ENCODE assay signal across 24 cellular contexts in genomic region chr13:78830508-78830907, GRCh38.
"Had no signal": no experiment of that assay in that cellular context is flagged by ENCODE, and none has a peak within 500 bp of the region (broad histone marks: within the 10 kb centered on the region; RNA-seq: fewer than 3 reads in every experiment).

No MANE protein-coding gene starts in this region.

- H3K27ac ChIP-seq: neural progenitor cell, ovary, parathyroid adenoma, psoas muscle, right lobe of liver, sigmoid colon, stomach, thoracic aorta, thyroid gland, tibial nerve, upper lobe of left lung, vagina had no signal

- H3K27me3 ChIP-seq: neural progenitor cell, ovary, right lobe of liver, sigmoid colon, stomach, thyroid gland, tibial nerve, upper lobe of left lung, vagina had no signal

- H3K9ac ChIP-seq: neural progenitor cell, parathyroid adenoma had no signal

- H3K79me2 ChIP-seq: parathyroid adenoma had no signal

- ATAC-seq: psoas muscle; right cardiac atrium; right lobe of liver; stimulated activated effector memory CD8-positive, alpha-beta T cell treated with anti-CD3 and anti-CD28 coated beads, Interleukin-12 subunit alpha, Interleukin-12 subunit beta, amount 100 ng/mL, for 72 hours; stimulated activated naive B cell treated with anti-CD40 and anti-IgM and Interleukin-4, amounts not matched to agents 10 μg/mL and 1 μg/mL and 100 μg/mL, for 72 hours had no signal

- H3K4me3 ChIP-seq: neural progenitor cell, ovary, psoas muscle, right lobe of liver, sigmoid colon, stomach, thoracic aorta, thyroid gland, tibial nerve, upper lobe of left lung, vagina had no signal

- H3K9me3 ChIP-seq: ovary, psoas muscle, right lobe of liver, sigmoid colon, stomach, thoracic aorta, thyroid gland, tibial nerve, upper lobe of left lung, vagina had no signal

- FAIRE-seq: urothelium cell line had no signal

- H2AFZ ChIP-seq: neural progenitor cell, parathyroid adenoma had no signal

- H3K36me3 ChIP-seq: neural progenitor cell, ovary, right lobe of liver, sigmoid colon, stomach, thoracic aorta, thyroid gland, tibial nerve, upper lobe of left lung, vagina had no signal

- H3K4me1 ChIP-seq: neural progenitor cell, parathyroid adenoma, psoas muscle, right lobe of liver, sigmoid colon, stomach, thyroid gland, tibial nerve, upper lobe of left lung, vagina had no signal

- DNase-seq: occipital lobe; ovary; posterior cingulate gyrus; psoas muscle; right cardiac atrium; right lobe of liver; sigmoid colon; small intestine; stimulated activated CD4-positive, alpha-beta T cell treated with anti-CD3 and anti-CD28 coated beads, Interleukin-15, amount 100 ng/mL, for 24 hours; stimulated activated CD4-positive, alpha-beta T cell treated with anti-CD3 and anti-CD28 coated beads, Interleukin-2, amount 100 ng/mL, for 24 hours; stimulated activated CD4-positive, alpha-beta T cell treated with anti-CD3 and anti-CD28 coated beads, Interleukin-2, amount 100 ng/mL, for 48 hours; stimulated activated CD4-positive, alpha-beta T cell treated with anti-CD3 and anti-CD28 coated beads, Interleukin-4, amount 100 ng/mL, for 24 hours; stimulated activated naive B cell treated with anti-CD40 and anti-IgM and Interleukin-4, amounts not matched to agents 10 μg/mL and 1 μg/mL and 100 μg/mL, for 72 hours; stimulated activated naive CD4-positive, alpha-beta T cell treated with Interleukin-2 at 50 U/mL for 16 hours; stomach; thyroid gland; upper lobe of left lung had no signal

- H3K4me2 ChIP-seq: neural progenitor cell had no signal
